ENCODE assay signal across 8 cellular contexts in genomic region chr1:207751790-207752455, GRCh38. TPM values are rescaled to one million over a fixed set of nuclear protein-coding genes. Genes with fewer than 3 reads are reported as not detected.
A peak's percentile ranks its signal among the peaks of the same experiment; 100 is the strongest.
DNase-seq lines count a peak whose midpoint lies in the region; ATAC-seq and TF ChIP-seq lines count a peak whose summit lies in the region.

TSS of gene CD46 (plus strand) at chr1:207752054. CDS start at chr1:207752213, 159 bp downstream.

- CTCF ChIA-PET in activated CD4-positive, alpha-beta T cell treated with anti-CD3 and anti-CD28 coated beads for 36 hours (lab: Charles Lee) = interaction anchor here (1.0 kb wide), 1 partner anchor 45 kb away, joined by 3 read pairs; no protein-coding TSS in a partner anchor

- peaks cover 7% of the 10 kb centered on the region for H3K36me3 Mint-ChIP-seq in activated CD4-positive, alpha-beta T cell treated with anti-CD3 and anti-CD28 coated beads for 36 hours (ENCODE audit: low read depth)

- peak; percentile 97 for DNase-seq in Ammon's horn (ENCODE audit: low spot score)
- peak; percentile 75 for DNase-seq in GM19238 (ENCODE audit: insufficient read length, low spot score)
- peak; percentile 90 to 93 for DNase-seq in NCI-H524 (lab: John Stamatoyannopoulos, UW)
- DNase-seq in activated CD4-positive, alpha-beta T cell treated with anti-CD3 and anti-CD28 coated beads for 36 hours = peak; percentile 97
- DNase-seq in choroid plexus epithelial cell (ENCODE audit: low read depth) = peak; percentile 90
- peak; percentile 98 for DNase-seq in kidney tubule cell (ENCODE audit: low spot score)
- DNase-seq in stimulated activated CD4-positive, alpha-beta T cell treated with anti-CD3 and anti-CD28 coated beads, Interleukin-1b, Interleukin-23, amount 100 ng/mL, for 24 hours (ENCODE audit: low read depth in 4 of 4, low spot score in 1 of 4) = peak; percentile 77 to 94 (median 87)

- no peak for TF ChIP-seq CTCF in choroid plexus epithelial cell (conservative IDR thresholded peaks at IDR 0.05; ENCODE audit: low read depth, low read length)

- intact Hi-C loops in activated CD4-positive, alpha-beta T cell treated with anti-CD3 and anti-CD28 coated beads for 36 hours (cut with DNase I, micrococcal nuclease) = loop anchor here (1.0 to 5.0 kb wide), 9 partner anchors 45 to 699 kb away; partner anchors contain the start of genes CD55 (in 1 of the 2) and PFKFB2 (in 1 of the 2)

- POLR2A ChIA-PET in activated CD4-positive, alpha-beta T cell treated with anti-CD3 and anti-CD28 coated beads for 36 hours (lab: Charles Lee) = no interaction called here

- H3K9me3 Mint-ChIP-seq in activated CD4-positive, alpha-beta T cell treated with anti-CD3 and anti-CD28 coated beads for 36 hours (ENCODE audit: low read depth) = no peaks in the 10 kb centered on the region

- peak within 1 kb of the TSS; percentile 97 for H3K27ac Mint-ChIP-seq in activated CD4-positive, alpha-beta T cell treated with anti-CD3 and anti-CD28 coated beads for 36 hours

- peak within 1 kb of the TSS; percentile 99 for H3K4me3 Mint-ChIP-seq in activated CD4-positive, alpha-beta T cell treated with anti-CD3 and anti-CD28 coated beads for 36 hours

- peaks cover 62% of the 10 kb centered on the region for H3K4me1 Mint-ChIP-seq in activated CD4-positive, alpha-beta T cell treated with anti-CD3 and anti-CD28 coated beads for 36 hours

- ATAC-seq in HG03442 (IDR thresholded peaks at IDR 0.05; ENCODE audit: unreplicated experiment) = peak; percentile 93
- peak; percentile 97 for ATAC-seq in activated CD4-positive, alpha-beta T cell treated with anti-CD3 and anti-CD28 coated beads for 36 hours

- H3K4me3 ChIP-seq in choroid plexus epithelial cell (ENCODE audit: low read depth, low read length) = peak within 1 kb of the TSS; percentile 74

- H3K27me3 Mint-ChIP-seq in activated CD4-positive, alpha-beta T cell treated with anti-CD3 and anti-CD28 coated beads for 36 hours = no peaks in the 10 kb centered on the region

RNA-seq across cellular contexts. Expression of gene CD46, which starts in this region (rescaled TPM):
- 10 to 100 TPM; 92.2 to 92.7 TPM for total RNA-seq in activated CD4-positive, alpha-beta T cell treated with anti-CD3 and anti-CD28 coated beads for 36 hours

Comparison
In these comparisons a context has a peak if more than half of its experiments do, and no peak if none do; other contexts are left out.
1. Peak in every context shown above with its lines: DNase-seq, ATAC-seq and H3K4me3 ChIP-seq.